ENCODE assay signal across 18 cellular contexts in genomic region chr2:233676046-233676445, GRCh38. TPM values are rescaled to one million over a fixed set of nuclear protein-coding genes. Genes with fewer than 3 reads are reported as not detected.
DNase-seq lines count a peak whose midpoint lies in the region; ATAC-seq and TF ChIP-seq lines count a peak whose summit lies in the region.
"Had no signal": no experiment of that assay in that cellular context is flagged by ENCODE, and none has a peak within 500 bp of the region (broad histone marks: within the 10 kb centered on the region; RNA-seq: fewer than 3 reads in every experiment).

No MANE protein-coding gene starts in this region.

- 82 to 91% methylated on average over 2 of the region's 2 CpGs for WGBS in upper lobe of left lung, 2 donors

- H3K9me3 ChIP-seq in upper lobe of left lung = no peaks in the 10 kb centered on the region

- H3K27me3 ChIP-seq in upper lobe of left lung = no peaks in the 10 kb centered on the region

- H3K4me3 ChIP-seq in fibroblast of mammary gland (ENCODE audit: control insufficient read depth, low read depth, low read length) (no peak overlapping the region), upper lobe of left lung (no peak overlapping the region)

- ATAC-seq in HG02678 (IDR thresholded peaks at IDR 0.05; ENCODE audit: unreplicated experiment) (no peak), upper lobe of left lung (ENCODE audit: low FRiP score in 2 of 2) (no peak)
- ATAC-seq: HCT116, HepG2 had no signal

- no peak for TF ChIP-seq EP300 in upper lobe of left lung (IDR thresholded peaks at IDR 0.05)

- H3K36me3 ChIP-seq in upper lobe of left lung = no peaks in the 10 kb centered on the region

- TF ChIP-seq POLR2A in upper lobe of left lung (IDR thresholded peaks at IDR 0.05) = no peak

- no peak overlapping the region for H3K27ac ChIP-seq in upper lobe of left lung
- H3K27ac ChIP-seq: KMS-11, RWPE1 had no signal

- H3K4me1 ChIP-seq in upper lobe of left lung = no peaks in the 10 kb centered on the region

- peak; percentile 72 for DNase-seq in EH (ENCODE audit: low read depth)
- DNase-seq in RKO (ENCODE audit: low spot score) = peak; percentile 32
- DNase-seq in fibroblast of mammary gland (ENCODE audit: low read depth) = peak; percentile 5
- DNase-seq in smooth muscle cell of the brain vasculature (ENCODE audit: low read depth, low spot score) = peak; percentile 9
- DNase-seq in upper lobe of left lung = no peak
- no peak for DNase-seq in GM20000 (ENCODE audit: low spot score)
- DNase-seq: COR-L47, DMS153, MM.1S, NCI-H1092 treated with DMSO at 0.1 percent for 48 hours, NCI-H187, NCI-H345, NCI-H526 treated with DMSO at 0.1 percent for 48 hours had no signal

- TF ChIP-seq CTCF in fibroblast of mammary gland (conservative IDR thresholded peaks at IDR 0.05; ENCODE audit: control insufficient read depth, insufficient read depth, low read depth, low read length) (no peak), upper lobe of left lung (IDR thresholded peaks at IDR 0.05) (no peak), GM20000 (IDR thresholded peaks at IDR 0.05; ENCODE audit: extremely low read depth, missing control alignments) (no peak)

RNA-seq across cellular contexts. Expression of gene UGT1A9, which starts 4.3 kb away (rescaled TPM):
- not detected for total RNA-seq in upper lobe of left lung
- total RNA-seq: HepG2 had no signal

RNA-seq across cellular contexts. Expression of gene UGT1A7, which starts 5.7 kb away (rescaled TPM):
- not detected for total RNA-seq in upper lobe of left lung
- total RNA-seq: HepG2 had no signal

RNA-seq across cellular contexts. Expression of gene UGT1A6, which starts 16.6 kb away (rescaled TPM):
- total RNA-seq in upper lobe of left lung = 1 to 10 TPM in 1 of 6 donors, under 1 TPM in 4, not detected in 1; 0.15 to 5.0 (median 0.33) TPM
- total RNA-seq: HepG2 had no signal

RNA-seq across cellular contexts. Expression of gene UGT1A5, which starts 36.7 kb away (rescaled TPM):
- total RNA-seq in upper lobe of left lung = 1 to 10 TPM in 1 of 6 donors, not detected in 5; 1.0 TPM
- total RNA-seq: HepG2 had no signal

RNA-seq across cellular contexts. Expression of gene UGT1A10, which starts 39.8 kb away (rescaled TPM):
- not detected for total RNA-seq in upper lobe of left lung
- total RNA-seq: HepG2 had no signal

Comparison
In these comparisons a context has a peak if more than half of its experiments do, and no peak if none do; other contexts are left out.
1. DNase-seq: peak in EH (single experiment), RKO (single experiment), fibroblast of mammary gland (single experiment) and smooth muscle cell of the brain vasculature (single experiment); none in upper lobe of left lung (0 of 2) and GM20000 (single experiment).